ENCODE assay signal across 14 cellular contexts in the genomic region with DNA sequence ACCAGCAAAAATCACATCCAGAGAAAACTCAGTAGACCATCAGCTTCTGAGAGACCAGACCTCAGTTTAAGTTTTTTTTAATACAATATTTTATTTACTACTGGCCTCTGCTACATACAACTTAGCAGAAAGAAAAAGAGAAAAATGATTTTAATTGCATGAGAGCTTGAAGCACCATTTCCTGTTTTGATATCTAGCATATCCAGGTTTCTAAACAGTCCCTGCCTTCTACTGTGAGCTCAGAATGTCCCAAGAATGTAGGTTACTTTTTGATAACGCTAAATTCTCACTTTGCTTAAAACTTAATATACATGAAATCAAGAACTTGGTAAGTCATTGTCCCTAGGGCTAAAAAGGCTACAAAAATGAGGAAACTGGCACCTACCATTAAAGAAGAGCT. TPM values are rescaled to one million over a fixed set of nuclear protein-coding genes. Genes with fewer than 3 reads are reported as not detected.
DNase-seq lines count a peak whose midpoint lies in the region; ATAC-seq and TF ChIP-seq lines count a peak whose summit lies in the region.
"Had no signal": no experiment of that assay in that cellular context is flagged by ENCODE, and none has a peak within 500 bp of the region (broad histone marks: within the 10 kb centered on the region; RNA-seq: fewer than 3 reads in every experiment).

No MANE protein-coding gene starts in this region.

- peak overlapping the region; percentile 87 for H3K27ac Mint-ChIP-seq in stimulated activated naive CD8-positive, alpha-beta T cell treated with anti-CD3 and anti-CD28 coated beads, Interleukin-15, Interleukin-2, amounts not matched to agents 100 ng/mL and 50 ng/mL, for 24 hours
- H3K27ac Mint-ChIP-seq in central memory CD8-positive, alpha-beta T cell (ENCODE audit: low read depth) = peak overlapping the region; percentile 74
- H3K27ac Mint-ChIP-seq in Calu3 (ENCODE audit: unreplicated experiment) = no peak overlapping the region
- H3K27ac Mint-ChIP-seq: nephron had no signal

- H3K27ac ChIP-seq in SJSA1 = peak overlapping the region; percentile 70
- H3K27ac ChIP-seq: PC-9 had no signal

- H3K27me3 Mint-ChIP-seq in stimulated activated naive CD8-positive, alpha-beta T cell treated with anti-CD3 and anti-CD28 coated beads, Interleukin-15, Interleukin-2, amounts not matched to agents 100 ng/mL and 50 ng/mL, for 24 hours = no peaks in the 10 kb centered on the region
- no peaks in the 10 kb centered on the region for H3K27me3 Mint-ChIP-seq in central memory CD8-positive, alpha-beta T cell
- no peaks in the 10 kb centered on the region for H3K27me3 Mint-ChIP-seq in Calu3 (ENCODE audit: unreplicated experiment)

- H3K4me1 ChIP-seq in SJSA1 (replicated peaks) = peaks cover 63% of the 10 kb centered on the region

- no TSS peak for BruUV-seq in Calu3 (replicated peaks; lab: Mats Ljungman, UMichigan)

- CTCF ChIA-PET in Calu3 (lab: Charles Lee) = no interaction called here

- H3K36me3 Mint-ChIP-seq in stimulated activated naive CD8-positive, alpha-beta T cell treated with anti-CD3 and anti-CD28 coated beads, Interleukin-15, Interleukin-2, amounts not matched to agents 100 ng/mL and 50 ng/mL, for 24 hours (ENCODE audit: low read depth) = peaks cover 71% of the 10 kb centered on the region
- H3K36me3 Mint-ChIP-seq in central memory CD8-positive, alpha-beta T cell (ENCODE audit: insufficient read depth) = peaks cover 6% of the 10 kb centered on the region
- no peaks in the 10 kb centered on the region for H3K36me3 Mint-ChIP-seq in Calu3 (ENCODE audit: insufficient read depth, unreplicated experiment)

- no peaks in the 10 kb centered on the region for H3K9me3 ChIP-seq in SJSA1 (replicated peaks)
- H3K9me3 ChIP-seq: upper lobe of left lung had no signal

- peaks cover 4% of the 10 kb centered on the region for H3K9me3 Mint-ChIP-seq in stimulated activated naive CD8-positive, alpha-beta T cell treated with anti-CD3 and anti-CD28 coated beads, Interleukin-15, Interleukin-2, amounts not matched to agents 100 ng/mL and 50 ng/mL, for 24 hours
- no peaks in the 10 kb centered on the region for H3K9me3 Mint-ChIP-seq in central memory CD8-positive, alpha-beta T cell
- peaks cover 6% of the 10 kb centered on the region for H3K9me3 Mint-ChIP-seq in Calu3 (ENCODE audit: low read depth, unreplicated experiment)

- peaks cover 53% of the 10 kb centered on the region for H3K36me3 ChIP-seq in SJSA1

- no peak for DNase-seq in stimulated activated naive CD8-positive, alpha-beta T cell treated with anti-CD3 and anti-CD28 coated beads, Interleukin-15, Interleukin-2, amounts not matched to agents 100 U/mL and 50 U/mL, for 24 hours
- DNase-seq in SJSA1 (ENCODE audit: low read depth in 1 of 2, low spot score in 2 of 2) (no peak), epidermal melanocyte (ENCODE audit: insufficient read length, low spot score) (no peak), RPMI8226 (no peak), Calu3 (no peak)
- DNase-seq in central memory CD8-positive, alpha-beta T cell (ENCODE audit: low spot score in 2 of 2) = no peak
- DNase-seq: head of caudate nucleus; NCI-H1048; PC-9; stimulated activated CD4-positive, alpha-beta T cell treated with anti-CD3 and anti-CD28 coated beads, Interleukin-1b, Interleukin-23, amount 100 ng/mL, for 48 hours; upper lobe of left lung had no signal

- peak overlapping the region; percentile 74 for H3K4me3 Mint-ChIP-seq in stimulated activated naive CD8-positive, alpha-beta T cell treated with anti-CD3 and anti-CD28 coated beads, Interleukin-15, Interleukin-2, amounts not matched to agents 100 ng/mL and 50 ng/mL, for 24 hours
- H3K4me3 Mint-ChIP-seq in central memory CD8-positive, alpha-beta T cell = peak overlapping the region; percentile 57
- H3K4me3 Mint-ChIP-seq in Calu3 (ENCODE audit: low read depth, unreplicated experiment) = no peak overlapping the region
- H3K4me3 Mint-ChIP-seq: nephron had no signal

- no peak for TF ChIP-seq CTCF in Calu3 (IDR thresholded peaks at IDR 0.05; ENCODE audit: unreplicated experiment)

- peaks cover 97% of the 10 kb centered on the region for H3K4me1 Mint-ChIP-seq in stimulated activated naive CD8-positive, alpha-beta T cell treated with anti-CD3 and anti-CD28 coated beads, Interleukin-15, Interleukin-2, amounts not matched to agents 100 ng/mL and 50 ng/mL, for 24 hours (ENCODE audit: low read depth)
- peaks cover 85% of the 10 kb centered on the region for H3K4me1 Mint-ChIP-seq in central memory CD8-positive, alpha-beta T cell
- peaks cover 9% of the 10 kb centered on the region for H3K4me1 Mint-ChIP-seq in Calu3 (ENCODE audit: low read depth, unreplicated experiment)

- no peaks in the 10 kb centered on the region for H3K27me3 ChIP-seq in SJSA1 (replicated peaks)
- H3K27me3 ChIP-seq: upper lobe of left lung had no signal

- no peak overlapping the region for H3K4me3 ChIP-seq in SJSA1
- H3K4me3 ChIP-seq: PC-9 had no signal

- intact Hi-C loops in Calu3 (cut with micrococcal nuclease; ENCODE audit: unreplicated experiment) = no loop called here

- no peak for ATAC-seq in stimulated activated naive CD8-positive, alpha-beta T cell treated with anti-CD3 and anti-CD28 coated beads, Interleukin-15, Interleukin-2, amounts not matched to agents 100 U/mL and 50 U/mL, for 24 hours
- ATAC-seq in central memory CD8-positive, alpha-beta T cell (replicated peaks; ENCODE audit: extremely low read depth, poor library complexity, severe bottlenecking) = no peak
- ATAC-seq in HG02642 (IDR thresholded peaks at IDR 0.05; ENCODE audit: poor library complexity, unreplicated experiment) = no peak

RNA-seq across cellular contexts. Expression of gene TMEM243, which starts 7.1 kb away (rescaled TPM):
- total RNA-seq in SJSA1 (2014; rRNA removed; shearing (Covaris generic)) = 69.9 and 104 TPM in 2 replicates
- total RNA-seq in Calu3 (2022) = 22.1 and 23.2 TPM in 2 replicates
